Comparison of ENCODE assay signal across 13 cellular contexts in genomic region chr16:89004209-89004831, GRCh38. TPM values are rescaled to one million over a fixed set of nuclear protein-coding genes. Genes with fewer than 3 reads are reported as not detected.
DNase-seq lines count a peak whose midpoint lies in the region; ATAC-seq and TF ChIP-seq lines count a peak whose summit lies in the region.
"Had no signal": no experiment of that assay in that cellular context is flagged by ENCODE, and none has a peak within 500 bp of the region (broad histone marks: within the 10 kb centered on the region; RNA-seq: fewer than 3 reads in every experiment).

No MANE protein-coding gene starts in this region.

- no peak for TF ChIP-seq CTCF in activated B cell treated with CpG ODN at 0.5 μM for 24 hours (IDR thresholded peaks at IDR 0.05)

- peak; percentile 57 for DNase-seq in COLO668 (lab: John Stamatoyannopoulos, UW; ENCODE audit: unreplicated experiment)
- peak in 75 of 76 experiments; percentile 72 to 97 (median 94) for DNase-seq in HUDEP-2 (lab: John Stamatoyannopoulos, UW; ENCODE audit: unreplicated experiment in 76 of 76)
- DNase-seq in activated B cell treated with CpG ODN at 0.5 μM for 24 hours, result no peak
- DNase-seq in memory B cell (ENCODE audit: low spot score in 2 of 2), result no peak
- no peak for DNase-seq in T-helper 2 cell
- no peak for DNase-seq in central memory CD4-positive, alpha-beta T cell
- DNase-seq in stimulated activated CD8-positive, alpha-beta memory T cell treated with anti-CD3 and anti-CD28 coated beads, Interleukin-4, amount 100 ng/mL, for 48 hours, result no peak
- DNase-seq in NCI-H1105 treated with DMSO at 0.1 percent for 48 hours (lab: John Stamatoyannopoulos, UW), result no peak
- DNase-seq: activated gamma-delta T cell, DMS79, NCI-H2107, occipital lobe had no signal

- ATAC-seq in activated B cell treated with CpG ODN at 0.5 μM for 24 hours (ENCODE audit: low read depth) (peak; percentile 40), memory B cell (ENCODE audit: low read depth) (peak; percentile 33)
- ATAC-seq: HCT116 had no signal

- H3K9me3 Mint-ChIP-seq in activated B cell treated with CpG ODN at 0.5 μM for 24 hours (peaks cover under 1% of the 10 kb centered on the region), memory B cell (peaks cover under 1% of the 10 kb centered on the region)

- CTCF ChIA-PET in activated B cell treated with CpG ODN at 0.5 μM for 24 hours (lab: Charles Lee), result interaction anchor here (0.6 kb wide), 1 partner anchor 113 kb away, joined by 3 read pairs; no protein-coding TSS in a partner anchor

- H3K27me3 Mint-ChIP-seq in activated B cell treated with CpG ODN at 0.5 μM for 24 hours (peaks cover 31% of the 10 kb centered on the region), memory B cell (peaks cover 22% of the 10 kb centered on the region)

- H3K27ac Mint-ChIP-seq in activated B cell treated with CpG ODN at 0.5 μM for 24 hours, result no peak overlapping the region
- no peak overlapping the region for H3K27ac Mint-ChIP-seq in memory B cell

- intact Hi-C loops in activated B cell treated with CpG ODN at 0.5 μM for 24 hours (cut with micrococcal nuclease), result loop anchor here (2.0 kb wide), 1 partner anchor 26 kb away; no protein-coding TSS in a partner anchor

- peak overlapping the region; percentile 8 for H3K4me3 Mint-ChIP-seq in activated B cell treated with CpG ODN at 0.5 μM for 24 hours
- peak overlapping the region; percentile 53 for H3K4me3 Mint-ChIP-seq in memory B cell

- H3K36me3 Mint-ChIP-seq in activated B cell treated with CpG ODN at 0.5 μM for 24 hours (ENCODE audit: low read depth) (no peaks in the 10 kb centered on the region), memory B cell (peaks cover 6% of the 10 kb centered on the region)

- H3K4me1 Mint-ChIP-seq in activated B cell treated with CpG ODN at 0.5 μM for 24 hours, result peaks cover 27% of the 10 kb centered on the region
- peaks cover 25% of the 10 kb centered on the region for H3K4me1 Mint-ChIP-seq in memory B cell

- POLR2A ChIA-PET in activated B cell treated with CpG ODN at 0.5 μM for 24 hours (lab: Charles Lee), result no interaction called here

RNA-seq across cellular contexts. Expression of gene CBFA2T3, which starts 27.3 kb away (rescaled TPM):
- 50.8 and 63.3 TPM in 2 replicates for total RNA-seq in activated B cell treated with CpG ODN at 0.5 μM for 24 hours

Comparison
In these comparisons a context has a peak if more than half of its experiments do, and no peak if none do; other contexts are left out.
1. DNase-seq: peak in COLO668 (single experiment) and HUDEP-2 (75 of 76); none in activated B cell treated with CpG ODN at 0.5 μM for 24 hours (single experiment), memory B cell (0 of 2), T-helper 2 cell (0 of 5), central memory CD4-positive, alpha-beta T cell (single experiment), stimulated activated CD8-positive, alpha-beta memory T cell treated with anti-CD3 and anti-CD28 coated beads, Interleukin-4, amount 100 ng/mL, for 48 hours (single experiment) and NCI-H1105 treated with DMSO at 0.1 percent for 48 hours (single experiment).